27 cellular contexts compared by ENCODE assay signal in genomic region chr11:85764796-85765195, GRCh38.
"Had no signal": no experiment of that assay in that cellular context is flagged by ENCODE, and none has a peak within 500 bp of the region (broad histone marks: within the 10 kb centered on the region; RNA-seq: fewer than 3 reads in every experiment).

No MANE protein-coding gene starts in this region.

- H3K9me3 Mint-ChIP-seq: neural crest cell; stimulated activated memory B cell treated with anti-CD40 and anti-IgM and Interleukin-4, amounts not matched to agents 10 μg/mL and 1 μg/mL and 100 μg/mL, for 72 hours; stimulated activated naive CD8-positive, alpha-beta T cell treated with anti-CD3 and anti-CD28 coated beads, Interleukin-15, amount 100 ng/mL, for 72 hours had no signal

- ATAC-seq: left colon; left lung; lower lobe of right lung; naive thymus-derived CD8-positive, alpha-beta T cell; pancreas; right cardiac atrium; sciatic nerve; stimulated activated memory B cell treated with anti-CD40 and anti-IgM and Interleukin-4, amounts not matched to agents 10 μg/mL and 1 μg/mL and 100 μg/mL, for 72 hours; stimulated activated naive CD8-positive, alpha-beta T cell treated with anti-CD3 and anti-CD28 coated beads, Interleukin-15, amount 100 ng/mL, for 72 hours had no signal

- H3K4me1 Mint-ChIP-seq: stimulated activated memory B cell treated with anti-CD40 and anti-IgM and Interleukin-4, amounts not matched to agents 10 μg/mL and 1 μg/mL and 100 μg/mL, for 72 hours had no signal

- H3K9me3 ChIP-seq: left lung, lower lobe of right lung, pancreas, prostate gland, uterus had no signal

- H3K36me3 ChIP-seq: left lung, lower lobe of right lung, pancreas, prostate gland, spleen, tibial nerve, uterus had no signal

- H3K4me3 ChIP-seq: left lung, lower lobe of right lung, pancreas, prostate gland, spleen, tibial nerve, uterus had no signal

- H3K4me1 ChIP-seq: lower lobe of right lung, pancreas, prostate gland, tibial nerve, uterus had no signal

- FAIRE-seq: islet of Langerhans, kidney, pancreas, small intestine had no signal

- H3K4me3 Mint-ChIP-seq: naive thymus-derived CD8-positive, alpha-beta T cell; neural crest cell; stimulated activated memory B cell treated with anti-CD40 and anti-IgM and Interleukin-4, amounts not matched to agents 10 μg/mL and 1 μg/mL and 100 μg/mL, for 72 hours; stimulated activated naive CD8-positive, alpha-beta T cell treated with anti-CD3 and anti-CD28 coated beads, Interleukin-15, amount 100 ng/mL, for 72 hours; type B pancreatic cell had no signal

- H3K27me3 Mint-ChIP-seq: naive thymus-derived CD8-positive, alpha-beta T cell; stimulated activated memory B cell treated with anti-CD40 and anti-IgM and Interleukin-4, amounts not matched to agents 10 μg/mL and 1 μg/mL and 100 μg/mL, for 72 hours; stimulated activated naive CD8-positive, alpha-beta T cell treated with anti-CD3 and anti-CD28 coated beads, Interleukin-15, amount 100 ng/mL, for 72 hours; type B pancreatic cell had no signal

- H3K36me3 Mint-ChIP-seq: stimulated activated memory B cell treated with anti-CD40 and anti-IgM and Interleukin-4, amounts not matched to agents 10 μg/mL and 1 μg/mL and 100 μg/mL, for 72 hours; type B pancreatic cell had no signal

- H3K27me3 ChIP-seq: left lung, pancreas, spleen, tibial nerve, uterus had no signal

- H3K27ac Mint-ChIP-seq: stimulated activated memory B cell treated with anti-CD40 and anti-IgM and Interleukin-4, amounts not matched to agents 10 μg/mL and 1 μg/mL and 100 μg/mL, for 72 hours; stimulated activated naive CD8-positive, alpha-beta T cell treated with anti-CD3 and anti-CD28 coated beads, Interleukin-15, amount 100 ng/mL, for 72 hours; type B pancreatic cell had no signal

- DNase-seq: hippocampal formation; kidney; left colon; left lung; lower lobe of right lung; mammary epithelial cell; mesenchymal stem cell; naive thymus-derived CD8-positive, alpha-beta T cell; nucleus accumbens; pancreas; posterior cingulate gyrus; retina; right cardiac atrium; small intestine; spleen; stimulated activated CD4-positive, alpha-beta T cell treated with anti-CD3 and anti-CD28 coated beads, Interleukin-4, amount 100 ng/mL, for 24 hours; stimulated activated naive CD4-positive, alpha-beta T cell treated with Interleukin-2 at 50 U/mL for 16 hours; stimulated activated naive CD8-positive, alpha-beta T cell treated with anti-CD3 and anti-CD28 coated beads, Interleukin-15, amount 100 ng/mL, for 72 hours; substantia nigra; uterus had no signal
